ENCODE assay signal across 1 cellular context in the genomic region with DNA sequence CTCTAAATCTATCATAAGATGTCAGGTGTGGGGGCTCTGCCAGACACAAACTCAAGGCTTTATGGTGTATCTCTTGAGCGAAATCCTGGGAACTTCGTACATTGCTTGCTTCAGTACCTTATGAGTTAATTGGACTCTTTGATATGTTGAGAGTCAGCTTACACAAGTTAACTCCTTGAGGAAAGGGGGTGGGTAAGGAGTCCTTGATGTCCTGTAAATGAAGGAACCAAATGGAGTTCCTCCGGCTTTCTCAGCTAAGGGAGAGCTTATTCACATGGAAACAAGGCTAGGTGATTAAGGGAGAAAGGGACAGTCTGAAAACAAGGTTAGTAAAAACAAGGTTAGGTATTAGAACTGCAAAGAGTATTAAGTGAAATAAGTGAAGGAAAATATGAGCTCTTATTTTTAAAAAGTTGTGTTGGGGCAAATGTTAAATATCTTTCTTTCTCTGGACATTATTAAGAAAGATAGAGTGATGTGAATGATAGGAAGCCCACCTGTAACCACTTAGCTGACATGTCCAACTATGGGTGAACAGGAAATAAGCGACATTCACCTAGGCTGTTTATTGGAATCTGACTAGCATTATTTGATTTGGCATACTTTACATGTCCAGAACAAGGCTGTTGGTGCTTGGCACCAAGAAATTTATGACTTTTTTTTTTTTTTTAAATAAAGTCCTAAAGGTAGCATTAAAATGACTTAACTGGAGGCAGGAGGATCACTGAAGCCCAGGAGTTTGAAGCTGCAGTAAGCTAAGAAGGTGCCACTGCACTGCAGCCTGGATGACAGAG.
TF ChIP-seq lines count a peak whose summit lies in the region.

No MANE protein-coding gene starts in this region.

TF ChIP-seq in H1, 55 proteins besides CTCF, POLR2A, EP300 and RAD21:
- peak; percentile 23 for TF ChIP-seq NANOG (IDR thresholded peaks at IDR 0.05; ENCODE audit: insufficient read depth, low read depth, low read length, poor library complexity, severe bottlenecking)
- TF ChIP-seq CBX8 (IDR thresholded peaks at IDR 0.05; ENCODE audit: borderline replicate concordance, low read depth, low read length): no peak
- TF ChIP-seq SP1 (IDR thresholded peaks at IDR 0.05; ENCODE audit: low read depth, low read length): peak; percentile 45; the same call in 1 of the 2 replicates
